ENCODE assay signal across 27 cellular contexts in genomic region chr4:150342945-150343344, GRCh38.
DNase-seq lines count a peak whose midpoint lies in the region; ATAC-seq, FAIRE-seq and TF ChIP-seq lines count a peak whose summit lies in the region.
"Had no signal": no experiment of that assay in that cellular context is flagged by ENCODE, and none has a peak within 500 bp of the region (broad histone marks: within the 10 kb centered on the region; RNA-seq: fewer than 3 reads in every experiment).

No MANE protein-coding gene starts in this region.

- dilution Hi-C loops in keratinocyte (cut with MboI; ENCODE audit: extremely low pct_ligation_motif_present, low sequenced_read_pairs), result no loop called here

- H4K20me1 ChIP-seq in keratinocyte (ENCODE audit: control insufficient read depth, extremely low read depth, insufficient read depth, low read length), result no peaks in the 10 kb centered on the region

- peak overlapping the region; percentile 27 for H3K4me2 ChIP-seq in keratinocyte (ENCODE audit: control insufficient read depth, extremely low read depth, insufficient read depth, low read depth, low read length)

- H3K4me1 ChIP-seq in keratinocyte (ENCODE audit: control insufficient read depth, extremely low read depth, insufficient read depth, low read length) (peaks cover 11% of the 10 kb centered on the region), small intestine (ENCODE audit: control insufficient read depth in 2 of 2, insufficient read depth in 1 of 2, low read depth in 1 of 2, low read length in 1 of 2) (no peaks in the 10 kb centered on the region)
- no peaks in the 10 kb centered on the region for H3K4me1 ChIP-seq in effector memory CD4-positive, alpha-beta T cell (ENCODE audit: control insufficient read depth, insufficient read depth, low read length, poor library complexity, severe bottlenecking)

- no peak overlapping the region for H3K9ac ChIP-seq in keratinocyte (ENCODE audit: control insufficient read depth, extremely low read depth, insufficient read depth, low read length)

- DNase-seq in OCI-M1 (lab: John Stamatoyannopoulos, UW) (peak; percentile 72), keratinocyte (ENCODE audit: low read depth, low spot score) (no peak), small intestine (peak; percentile 5), NCI-H748 (lab: John Stamatoyannopoulos, UW; ENCODE audit: unreplicated experiment) (no peak), kidney glomerular epithelial cell (lab: John Stamatoyannopoulos, UW) (no peak)
- DNase-seq in effector memory CD4-positive, alpha-beta T cell, result no peak
- DNase-seq: activated CD4-positive, alpha-beta memory T cell treated with anti-CD3 and anti-CD28 coated beads, Interleukin-2, amount 10 ng/mL, durations not matched to agents 7 days and 5 days; activated CD4-positive, CD25-positive, alpha-beta regulatory T cell; activated gamma-delta T cell; activated naive CD8-positive, alpha-beta T cell treated with anti-CD3 and anti-CD28 coated beads, Interleukin-2, amount 50 U/mL, for 24 hours; activated T-cell treated with anti-CD3 and anti-CD28 coated beads for 4 hours; brain microvascular endothelial cell; CD4-positive, alpha-beta memory T cell; DMS153; H9; NCI-H146; NCI-H2171 treated with DMSO at 0.1 percent for 48 hours; NCI-H69; retina; stimulated activated CD4-positive, alpha-beta T cell treated with anti-CD3 and anti-CD28 coated beads, Interleukin-15, amount 100 ng/mL, for 24 hours; stimulated activated CD8-positive, alpha-beta memory T cell treated with anti-CD3 and anti-CD28 coated beads, Interleukin-4, amount 100 ng/mL, for 48 hours; uterus had no signal

- peak overlapping the region; percentile 33 for H2AFZ ChIP-seq in keratinocyte (ENCODE audit: control insufficient read depth, low read length)

- no peak overlapping the region for H3K4me3 ChIP-seq in keratinocyte (ENCODE audit: control insufficient read depth in 2 of 3, extremely low read depth in 1 of 3, insufficient read depth in 2 of 3, low read depth in 1 of 3, low read length in 3 of 3)
- no peak overlapping the region for H3K4me3 ChIP-seq in small intestine (ENCODE audit: low read depth in 1 of 2, low read length in 2 of 2)
- no peak overlapping the region for H3K4me3 ChIP-seq in effector memory CD4-positive, alpha-beta T cell (ENCODE audit: insufficient read depth, low read depth, low read length, poor library complexity, severe bottlenecking)
- H3K4me3 ChIP-seq: coronary artery, lung, uterus had no signal

- no peak for TF ChIP-seq CTCF in keratinocyte (optimal IDR thresholded peaks at IDR 0.05 in 1 of 3, IDR thresholded peaks at IDR 0.05 in 1 of 3, conservative IDR thresholded peaks at IDR 0.05 in 1 of 3; ENCODE audit: extremely low read depth in 1 of 3, insufficient read depth in 2 of 3, low read length in 3 of 3)

- no peak overlapping the region for H3K27ac ChIP-seq in keratinocyte (ENCODE audit: control insufficient read depth, insufficient read depth, low read length)
- H3K27ac ChIP-seq in small intestine (ENCODE audit: low read depth in 1 of 2, low read length in 1 of 2), result no peak overlapping the region
- no peak overlapping the region for H3K27ac ChIP-seq in effector memory CD4-positive, alpha-beta T cell (ENCODE audit: insufficient read depth, low read length, poor library complexity, severe bottlenecking)
- H3K27ac ChIP-seq: brain microvascular endothelial cell, coronary artery, uterus had no signal

- 78 to 91% (median 91%) methylated on average over 2 of the region's 2 CpGs for WGBS in small intestine, 3 donors

- H3K9me3 ChIP-seq in keratinocyte (ENCODE audit: control insufficient read depth, low read depth, low read length) (no peaks in the 10 kb centered on the region), small intestine (ENCODE audit: control insufficient read depth, low read depth) (no peaks in the 10 kb centered on the region)
- H3K9me3 ChIP-seq in effector memory CD4-positive, alpha-beta T cell (ENCODE audit: control insufficient read depth, low read length), result no peaks in the 10 kb centered on the region
- H3K9me3 ChIP-seq: uterus had no signal

- no peaks in the 10 kb centered on the region for H3K79me2 ChIP-seq in keratinocyte (ENCODE audit: control insufficient read depth, insufficient read depth, low read length)

- H3K36me3 ChIP-seq in keratinocyte (ENCODE audit: control insufficient read depth in 2 of 2, extremely low read depth in 1 of 2, insufficient read depth in 2 of 2, low read length in 2 of 2), result no peaks in the 10 kb centered on the region
- no peaks in the 10 kb centered on the region for H3K36me3 ChIP-seq in small intestine (ENCODE audit: control insufficient read depth in 2 of 2, insufficient read depth in 2 of 2, low read length in 2 of 2)
- H3K36me3 ChIP-seq in effector memory CD4-positive, alpha-beta T cell (ENCODE audit: control insufficient read depth, insufficient read depth, low read length), result no peaks in the 10 kb centered on the region
- H3K36me3 ChIP-seq: brain microvascular endothelial cell, uterus had no signal

- no peaks in the 10 kb centered on the region for H3K27me3 ChIP-seq in keratinocyte (ENCODE audit: control insufficient read depth, extremely low read depth, insufficient read depth, low read length)
- no peaks in the 10 kb centered on the region for H3K27me3 ChIP-seq in small intestine (ENCODE audit: control insufficient read depth in 2 of 2, insufficient read depth in 2 of 2, low read length in 2 of 2)
- H3K27me3 ChIP-seq in effector memory CD4-positive, alpha-beta T cell (replicated peaks; ENCODE audit: control insufficient read depth, insufficient read depth, low read length, poor library complexity, severe bottlenecking), result no peaks in the 10 kb centered on the region
- H3K27me3 ChIP-seq: brain microvascular endothelial cell, uterus had no signal

- no peak for FAIRE-seq in keratinocyte (lab: Jason Lieb, UNC)
- no peak for FAIRE-seq in small intestine (lab: Jason Lieb, UNC)
- FAIRE-seq: endometrium, GM18507 had no signal

- ATAC-seq in esophagus mucosa, result peak; percentile 82
- ATAC-seq: activated naive CD8-positive, alpha-beta T cell treated with anti-CD3 and anti-CD28 coated beads, Interleukin-2, amount 50 U/mL, for 24 hours had no signal

- H3K9me1 ChIP-seq in keratinocyte (ENCODE audit: control insufficient read depth, extremely low read depth, insufficient read depth, low read length), result no peaks in the 10 kb centered on the region

Comparison
In these comparisons a context has a peak if more than half of its experiments do, and no peak if none do; other contexts are left out.
1. DNase-seq: peak in OCI-M1 (single experiment) and small intestine (single experiment); none in keratinocyte (single experiment), NCI-H748 (single experiment), effector memory CD4-positive, alpha-beta T cell (0 of 3) and kidney glomerular epithelial cell (single experiment).